In the genomic region with DNA sequence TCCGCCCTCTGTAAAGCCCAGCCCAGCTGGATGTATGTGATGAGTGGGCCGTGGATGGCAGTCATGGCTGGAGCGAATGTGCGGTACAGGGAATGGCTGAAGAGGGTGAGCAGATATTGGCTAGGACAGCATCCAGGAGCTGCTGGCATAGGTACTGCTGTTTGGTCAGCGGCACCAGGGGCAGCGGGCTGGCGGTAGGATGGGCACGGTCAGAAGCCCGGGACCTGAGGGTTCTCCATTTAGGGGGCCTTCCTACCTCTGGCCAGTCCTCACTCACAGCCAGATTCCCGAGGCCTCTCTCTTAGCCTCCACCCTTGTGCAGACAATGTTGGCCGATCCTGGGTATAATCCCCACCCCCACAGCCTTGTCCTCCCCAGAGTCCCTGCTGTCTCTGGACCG, we compare ENCODE assay signal across 19 cellular contexts. TPM values are rescaled to one million over a fixed set of nuclear protein-coding genes. Genes with fewer than 3 reads are reported as not detected.
DNase-seq lines count a peak whose midpoint lies in the region; TF ChIP-seq lines count a peak whose summit lies in the region.
"Not testable (repeated sequence)": the region's sequence is repeated elsewhere in the genome, so short reads cannot be mapped to it uniquely, and the experiment has no call there.
"Had no signal": no experiment of that assay in that cellular context is flagged by ENCODE, and none has a peak within 500 bp of the region (broad histone marks: within the 10 kb centered on the region; RNA-seq: fewer than 3 reads in every experiment).

No MANE protein-coding gene starts in this region.

- H3K9me3 ChIP-seq in esophagus muscularis mucosa; osteoblast (ENCODE audit: low read depth, low read length); spleen: not testable (repeated sequence)

- not testable (repeated sequence) for TF ChIP-seq POLR2A in esophagus muscularis mucosa (IDR thresholded peaks at IDR 0.05; ENCODE audit: low read depth); spleen (IDR thresholded peaks at IDR 0.05)

- no CpG with 5 or more reads among the region's 12 CpGs for WGBS in esophagus muscularis mucosa
- 86 to 96% (median 88%) methylated on average over 6 to 11 of the region's 12 CpGs; no CpG with 5 or more reads in 1 of the 5 donors for WGBS in spleen, 5 donors

- DNase-seq in CD14-positive monocyte (ENCODE audit: low spot score) (peak; percentile 15), D341Med (ENCODE audit: low spot score) (peak; percentile 0), esophagus muscularis mucosa (ENCODE audit: extremely low spot score) (peak; percentile 10), osteoblast (ENCODE audit: insufficient read length, low spot score, missing footprints) (peak; percentile 9), osteocyte (ENCODE audit: extremely low spot score, unreplicated experiment) (peak; percentile 76), spleen (peak; percentile 41)
- peak; percentile 9 for DNase-seq in activated CD4-positive, alpha-beta T cell treated with anti-CD3 and anti-CD28 coated beads, Interleukin-2, amount 10 ng/mL, durations not matched to agents 24 days and 14 days

- H3K27ac ChIP-seq in esophagus muscularis mucosa (replicated peaks in 1 of 4); osteoblast (ENCODE audit: low read depth, low read length); spleen: not testable (repeated sequence)

- TF ChIP-seq CTCF in CD14-positive monocyte (IDR thresholded peaks at IDR 0.05); esophagus muscularis mucosa (IDR thresholded peaks at IDR 0.05); osteoblast (IDR thresholded peaks at IDR 0.05; ENCODE audit: extremely low read depth, low read depth, low read length); osteocyte (IDR thresholded peaks at IDR 0.05); spleen (IDR thresholded peaks at IDR 0.05 in 8 of 11, conservative IDR thresholded peaks at IDR 0.05 in 3 of 11): not testable (repeated sequence)

- H3K36me3 Mint-ChIP-seq in CD14-positive monocyte; activated CD4-positive, alpha-beta T cell treated with anti-CD3 and anti-CD28 coated beads, Interleukin-2, amount 10 ng/mL, durations not matched to agents 24 days and 14 days (ENCODE audit: low read depth); osteocyte (ENCODE audit: unreplicated experiment): not testable (repeated sequence)

- H3K4me1 ChIP-seq in esophagus muscularis mucosa; osteoblast (ENCODE audit: insufficient read depth, low read length); spleen: not testable (repeated sequence)

- H2AFZ ChIP-seq in osteoblast (ENCODE audit: low read length) = not testable (repeated sequence)

- H3K36me3 ChIP-seq in esophagus muscularis mucosa; osteoblast (ENCODE audit: insufficient read depth, low read length); spleen: not testable (repeated sequence)

- H3K27me3 ChIP-seq in esophagus muscularis mucosa; osteoblast (ENCODE audit: insufficient read depth, low read length); spleen (replicated peaks in 1 of 7): not testable (repeated sequence)

- H3K27ac Mint-ChIP-seq in CD14-positive monocyte; activated CD4-positive, alpha-beta T cell treated with anti-CD3 and anti-CD28 coated beads, Interleukin-2, amount 10 ng/mL, durations not matched to agents 24 days and 14 days; osteocyte (ENCODE audit: unreplicated experiment): not testable (repeated sequence)

- intact Hi-C loops in CD14-positive monocyte (cut with micrococcal nuclease); activated CD4-positive, alpha-beta T cell treated with anti-CD3 and anti-CD28 coated beads, Interleukin-2, amount 10 ng/mL, durations not matched to agents 24 days and 14 days (cut with micrococcal nuclease); esophagus muscularis mucosa (cut with DNase I); spleen (cut with DNase I; ENCODE audit: low total_unique reads): not testable (repeated sequence)

- H3K4me3 ChIP-seq in esophagus muscularis mucosa; osteoblast (ENCODE audit: insufficient read depth, low read length); spleen: not testable (repeated sequence)

- H3K9me3 Mint-ChIP-seq in CD14-positive monocyte (peaks cover 2 to 15% (median 6%) of the 10 kb centered on the region in 7 donors), osteocyte (ENCODE audit: unreplicated experiment) (peaks cover 11% of the 10 kb centered on the region)
- not testable (repeated sequence) for H3K9me3 Mint-ChIP-seq in activated CD4-positive, alpha-beta T cell treated with anti-CD3 and anti-CD28 coated beads, Interleukin-2, amount 10 ng/mL, durations not matched to agents 24 days and 14 days

- not testable (repeated sequence) for H4K20me1 ChIP-seq in osteoblast (ENCODE audit: insufficient read depth, low read length)

- H3K4me3 Mint-ChIP-seq in CD14-positive monocyte; activated CD4-positive, alpha-beta T cell treated with anti-CD3 and anti-CD28 coated beads, Interleukin-2, amount 10 ng/mL, durations not matched to agents 24 days and 14 days; osteocyte (ENCODE audit: unreplicated experiment): not testable (repeated sequence)

- H3K4me2 ChIP-seq in osteoblast (ENCODE audit: insufficient read depth, low read length) = not testable (repeated sequence)

- not testable (repeated sequence) for TF ChIP-seq EP300 in esophagus muscularis mucosa (IDR thresholded peaks at IDR 0.05)

- H3K27me3 Mint-ChIP-seq in CD14-positive monocyte (ENCODE audit: low read depth in 3 of 3); activated CD4-positive, alpha-beta T cell treated with anti-CD3 and anti-CD28 coated beads, Interleukin-2, amount 10 ng/mL, durations not matched to agents 24 days and 14 days; osteocyte (ENCODE audit: unreplicated experiment): not testable (repeated sequence)

- not testable (repeated sequence) for H3K79me2 ChIP-seq in osteoblast (ENCODE audit: insufficient read depth, low read length)

- not testable (repeated sequence) for H3K4me1 Mint-ChIP-seq in CD14-positive monocyte; activated CD4-positive, alpha-beta T cell treated with anti-CD3 and anti-CD28 coated beads, Interleukin-2, amount 10 ng/mL, durations not matched to agents 24 days and 14 days; osteocyte (ENCODE audit: unreplicated experiment)

RNA-seq across cellular contexts. Expression of a gene that starts 53.1 kb away (rescaled TPM):
- polyA plus RNA-seq in CD14-positive monocyte (not detected), spleen (not detected)
- total RNA-seq in activated CD4-positive, alpha-beta T cell treated with anti-CD3 and anti-CD28 coated beads, Interleukin-2, amount 10 ng/mL, durations not matched to agents 24 days and 14 days = not detected in 2 replicates
- total RNA-seq in esophagus muscularis mucosa (not detected), osteoblast (under 0.01 TPM in 2 replicates), osteocyte (not detected in 2 replicates), spleen (1 to 10 TPM in 1 of 7 donors, under 1 TPM in 2, not detected in 4; 0.52 to 1.1 (median 0.72) TPM)
- total RNA-seq: A673; B cell; Caco-2; Calu3; CD4-positive, alpha-beta memory T cell; CD4-positive, alpha-beta T cell; CD4-positive, CD25-positive, alpha-beta regulatory T cell; CD8-positive, alpha-beta memory T cell; CD8-positive, alpha-beta T cell; G401 had no signal
- polyA plus RNA-seq: AG04450; BJ; CD4-positive, alpha-beta memory T cell; CD4-positive, CD25-positive, alpha-beta regulatory T cell; CD8-positive, alpha-beta memory T cell had no signal

Comparison
In these comparisons a context has a peak if more than half of its experiments do, and no peak if none do; other contexts are left out.
1. DNase-seq: peak in every context shown above with its lines; median percentile 76 in osteocyte; 41 in spleen; 15 in CD14-positive monocyte; 10 in esophagus muscularis mucosa; 9 in activated CD4-positive, alpha-beta T cell treated with anti-CD3 and anti-CD28 coated beads, Interleukin-2, amount 10 ng/mL, durations not matched to agents 24 days and 14 days; 9 in osteoblast; 0 in D341Med.